ENCODE assay signal across 8 cellular contexts in genomic region chr14:44897041-44897843, GRCh38.
DNase-seq lines count a peak whose midpoint lies in the region; ATAC-seq, FAIRE-seq and TF ChIP-seq lines count a peak whose summit lies in the region.

No MANE protein-coding gene starts in this region.

- H3K27ac Mint-ChIP-seq in type B pancreatic cell = peak overlapping the region; percentile 93

- H3K4me3 Mint-ChIP-seq in type B pancreatic cell = peak overlapping the region; percentile 92

- H3K4me1 ChIP-seq in heart left ventricle = peaks cover 0 to 34% (median 16%) of the 10 kb centered on the region in 12 donors

- no peaks in the 10 kb centered on the region for H3K4me1 Mint-ChIP-seq in type B pancreatic cell (ENCODE audit: unreplicated experiment)

- FAIRE-seq in GM12892 (lab: Jason Lieb, UNC) = peak; percentile 99

- H3K36me3 ChIP-seq in heart left ventricle = peaks cover 0 to 18% (median 0%) of the 10 kb centered on the region in 9 donors

- DNase-seq in GM12892 (ENCODE audit: insufficient read length) = peak; percentile 78
- DNase-seq in NCI-H1436 (lab: John Stamatoyannopoulos, UW) = peak; percentile 96
- DNase-seq in SW480 (ENCODE audit: low spot score) = peak; percentile 94
- DNase-seq in heart left ventricle = peak; percentile 97 to 99 (median 98)
- DNase-seq in pons (ENCODE audit: low spot score) = peak; percentile 98
- DNase-seq in type B pancreatic cell (ENCODE audit: extremely low spot score, unreplicated experiment) = peak; percentile 88

- ATAC-seq in HG02840 (IDR thresholded peaks at IDR 0.05; ENCODE audit: low FRiP score, unreplicated experiment) (peak; percentile 90), heart left ventricle (peak; percentile 99)

- peak overlapping the region; percentile 73 to 97 (median 90) for H3K4me3 ChIP-seq in heart left ventricle

- intact Hi-C loops in heart left ventricle (cut with DNase I) = loop anchor here in 5 of 10 donors (2.0 to 5.0 kb wide), 7 partner anchors 65 to 356 kb away; partner anchors contain the start of genes TOGARAM1 (in 5 of the 5), KLHL28 (in 4 of the 5), MIS18BP1 (in 4 of the 5) and FANCM (in 2 of the 5)

- H3K27me3 Mint-ChIP-seq in type B pancreatic cell = no peaks in the 10 kb centered on the region

- TF ChIP-seq CTCF in heart left ventricle (IDR thresholded peaks at IDR 0.05) (peak in 1 of 12 donors; percentile 4), type B pancreatic cell (conservative IDR thresholded peaks at IDR 0.05) (no peak)

- no peaks in the 10 kb centered on the region for H3K27me3 ChIP-seq in heart left ventricle

- peaks cover 5% of the 10 kb centered on the region for H3K36me3 Mint-ChIP-seq in type B pancreatic cell

- peaks cover 6% of the 10 kb centered on the region for H3K9me3 Mint-ChIP-seq in type B pancreatic cell

- 0 to 1% (median 0%) methylated on average over 78 to 81 of the region's 81 CpGs for WGBS in adipose tissue, 3 donors
- WGBS in heart left ventricle, 4 donors = 0 to 1% (median 1%) methylated on average over 23 to 81 of the region's 81 CpGs

- peak; percentile 31; the same call in 1 of the 2 replicates for TF ChIP-seq POLR2A in GM12892 (IDR thresholded peaks at IDR 0.05; ENCODE audit: low read depth, low read length)
- TF ChIP-seq POLR2A in heart left ventricle (IDR thresholded peaks at IDR 0.05) = peak in 1 of 2 donors; percentile 74

- H3K27ac ChIP-seq in adipose tissue (ENCODE audit: low read depth, low read length) (peak overlapping the region; percentile 28), heart left ventricle (peak overlapping the region; percentile 94 to 100 (median 99))

- H3K9me3 ChIP-seq in heart left ventricle = no peaks in the 10 kb centered on the region

Comparison
In these comparisons a context has a peak if more than half of its experiments do, and no peak if none do; other contexts are left out.
1. Peak in every context shown above with its lines: DNase-seq, ATAC-seq, H3K4me3 ChIP-seq and H3K27ac ChIP-seq.